Comparison of ENCODE assay signal across 1 cellular context in genomic region chr2:146138820-146139219, GRCh38.
TF ChIP-seq lines count a peak whose summit lies in the region.

No MANE protein-coding gene starts in this region.

TF ChIP-seq in HepG2, 621 proteins besides CTCF, POLR2A, EP300 and RAD21 (continued from another document):
- TF ChIP-seq PAXIP1 (CRISPR knock-in tag; conservative IDR thresholded peaks at IDR 0.05), result no peak
TF ChIP-seq in HepG2: peak in this region for 1.
